Comparison of ENCODE assay signal across 24 cellular contexts in the genomic region with DNA sequence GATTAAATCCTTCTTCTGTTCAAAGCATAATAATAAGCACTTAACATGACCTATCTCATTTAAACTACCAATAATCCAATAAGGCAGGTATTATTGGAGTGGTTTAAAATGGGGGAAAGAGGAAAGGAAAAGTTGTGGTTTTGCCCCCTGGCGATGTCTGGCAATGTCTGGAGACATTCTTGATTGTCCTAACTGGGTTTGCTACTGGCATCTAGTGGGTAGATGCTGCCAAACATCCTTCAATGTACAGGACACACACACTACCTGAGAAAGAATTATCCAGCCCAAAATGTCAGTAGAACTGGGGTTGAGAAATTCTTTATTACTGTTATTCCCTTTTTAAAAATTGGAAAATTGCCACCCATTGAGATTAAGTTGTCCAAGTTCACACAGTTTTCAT.
"Had no signal": no experiment of that assay in that cellular context is flagged by ENCODE, and none has a peak within 500 bp of the region (broad histone marks: within the 10 kb centered on the region; RNA-seq: fewer than 3 reads in every experiment).

No MANE protein-coding gene starts in this region.

- DNase-seq: activated CD4-positive, alpha-beta memory T cell treated with anti-CD3 and anti-CD28 coated beads, Interleukin-2, amount 10 ng/mL, durations not matched to agents 7 days and 5 days; activated CD4-positive, alpha-beta T cell treated with anti-CD3 and anti-CD28 coated beads for 48 hours; activated CD4-positive, CD25-positive, alpha-beta regulatory T cell; activated naive CD4-positive, alpha-beta T cell treated with Interleukin-2 at 50 U/mL for 16 hours; activated naive CD8-positive, alpha-beta T cell treated with anti-CD3 and anti-CD28 coated beads, Interleukin-2, amount 10 ng/mL, durations not matched to agents 7 days and 5 days; activated T-cell treated with anti-CD3 and anti-CD28 coated beads, Interleukin-2, amount 50 U/mL, for 24 hours; amygdala; dermis blood vessel endothelial cell; effector memory CD4-positive, alpha-beta T cell; foreskin fibroblast; glutamatergic neuron; hippocampal formation; left cardiac atrium; mesenchymal stem cell; mucosa of descending colon; naive B cell; stimulated activated naive CD8-positive, alpha-beta T cell treated with anti-CD3 and anti-CD28 coated beads, Interleukin-15, amount 100 ng/mL, for 72 hours; transverse colon; uterus had no signal

- ATAC-seq: left cardiac atrium; mucosa of descending colon; stimulated activated naive CD8-positive, alpha-beta T cell treated with anti-CD3 and anti-CD28 coated beads, Interleukin-15, amount 100 ng/mL, for 72 hours had no signal

- H3K27ac ChIP-seq: cardiac muscle cell, prostate gland, right atrium auricular region, skin epidermis, suprapubic skin, transverse colon, uterus had no signal
